Comparison of ENCODE assay signal across 19 cellular contexts in genomic region chr2:178237488-178238143, GRCh38. TPM values are rescaled to one million over a fixed set of nuclear protein-coding genes. Genes with fewer than 3 reads are reported as not detected.
DNase-seq lines count a peak whose midpoint lies in the region; ATAC-seq and TF ChIP-seq lines count a peak whose summit lies in the region.
"Had no signal": no experiment of that assay in that cellular context is flagged by ENCODE, and none has a peak within 500 bp of the region (broad histone marks: within the 10 kb centered on the region; RNA-seq: fewer than 3 reads in every experiment).

No MANE protein-coding gene starts in this region.

- no peak for TF ChIP-seq POLR2A in breast epithelium (IDR thresholded peaks at IDR 0.05)

- H3K36me3 ChIP-seq in breast epithelium: no peaks in the 10 kb centered on the region
- H3K36me3 ChIP-seq: SJCRH30 had no signal

- H3K36me3 Mint-ChIP-seq in MCF 10A (ENCODE audit: insufficient read depth, unreplicated experiment) (peaks cover 10% of the 10 kb centered on the region), natural killer cell (no peaks in the 10 kb centered on the region)
- no peaks in the 10 kb centered on the region for H3K36me3 Mint-ChIP-seq in stimulated activated memory B cell treated with anti-CD40 and anti-IgM and Interleukin-4, amounts not matched to agents 10 μg/mL and 1 μg/mL and 100 μg/mL, for 72 hours

- peak; percentile 21 for ATAC-seq in stimulated activated memory B cell treated with anti-CD40 and anti-IgM and Interleukin-4, amounts not matched to agents 10 μg/mL and 1 μg/mL and 100 μg/mL, for 72 hours
- ATAC-seq in natural killer cell (no peak), HG03175 (IDR thresholded peaks at IDR 0.05; ENCODE audit: unreplicated experiment) (no peak)
- ATAC-seq: GM23338, Panc1 had no signal

- intact Hi-C loops in MCF 10A (cut with micrococcal nuclease) (no loop called here), breast epithelium (cut with DNase I; ENCODE audit: low total_unique reads) (no loop called here), natural killer cell (cut with micrococcal nuclease) (no loop called here)

- H3K27ac Mint-ChIP-seq in MCF 10A (ENCODE audit: low read depth, unreplicated experiment): peak overlapping the region; percentile 85
- H3K27ac Mint-ChIP-seq in stimulated activated memory B cell treated with anti-CD40 and anti-IgM and Interleukin-4, amounts not matched to agents 10 μg/mL and 1 μg/mL and 100 μg/mL, for 72 hours: no peak overlapping the region
- no peak overlapping the region for H3K27ac Mint-ChIP-seq in natural killer cell
- H3K27ac Mint-ChIP-seq: GM23338 had no signal

- TF ChIP-seq CTCF in MCF 10A (IDR thresholded peaks at IDR 0.05; ENCODE audit: unreplicated experiment) (no peak), breast epithelium (IDR thresholded peaks at IDR 0.05) (no peak), epithelial cell of esophagus (IDR thresholded peaks at IDR 0.05; ENCODE audit: insufficient read depth, low read depth, low read length, missing control alignments) (no peak), natural killer cell (IDR thresholded peaks at IDR 0.05) (no peak)

- no peak overlapping the region for H3K27ac ChIP-seq in breast epithelium
- H3K27ac ChIP-seq: 22Rv1, SJCRH30 had no signal

- H3K9me3 Mint-ChIP-seq in MCF 10A (ENCODE audit: unreplicated experiment) (no peaks in the 10 kb centered on the region), natural killer cell (no peaks in the 10 kb centered on the region)
- no peaks in the 10 kb centered on the region for H3K9me3 Mint-ChIP-seq in stimulated activated memory B cell treated with anti-CD40 and anti-IgM and Interleukin-4, amounts not matched to agents 10 μg/mL and 1 μg/mL and 100 μg/mL, for 72 hours
- H3K9me3 Mint-ChIP-seq: GM23338 had no signal

- H3K27me3 Mint-ChIP-seq in MCF 10A (ENCODE audit: insufficient read depth, unreplicated experiment) (no peaks in the 10 kb centered on the region), natural killer cell (ENCODE audit: low read depth in 2 of 2) (peaks cover 0 to 7% of the 10 kb centered on the region in 2 donors)
- peaks cover 18% of the 10 kb centered on the region for H3K27me3 Mint-ChIP-seq in stimulated activated memory B cell treated with anti-CD40 and anti-IgM and Interleukin-4, amounts not matched to agents 10 μg/mL and 1 μg/mL and 100 μg/mL, for 72 hours

- H3K4me3 Mint-ChIP-seq in MCF 10A (ENCODE audit: unreplicated experiment) (no peak overlapping the region), natural killer cell (no peak overlapping the region)
- H3K4me3 Mint-ChIP-seq in stimulated activated memory B cell treated with anti-CD40 and anti-IgM and Interleukin-4, amounts not matched to agents 10 μg/mL and 1 μg/mL and 100 μg/mL, for 72 hours: no peak overlapping the region
- H3K4me3 Mint-ChIP-seq: GM23338 had no signal

- POLR2A ChIA-PET in MCF 10A (lab: Yijun Ruan, JAX): interaction anchor here (0.8 to 1.6 kb wide), 3 partner anchors 43 to 61 kb away, joined by 4 to 6 read pairs (median 4); partner anchors contain the start of gene OSBPL6

- no peak for DNase-seq in MCF 10A (ENCODE audit: unreplicated experiment)
- DNase-seq in breast epithelium (ENCODE audit: low spot score in 2 of 2): no peak
- peak; percentile 18 for DNase-seq in RKO (ENCODE audit: low spot score)
- peak; percentile 20 for DNase-seq in epithelial cell of esophagus (ENCODE audit: low read depth)
- DNase-seq in natural killer cell: no peak
- no peak for DNase-seq in NCI-H1436 treated with DMSO at 0.1 percent for 48 hours (lab: John Stamatoyannopoulos, UW)
- DNase-seq: C1 segment of cervical spinal cord, DMS153, KG1, MM.1S, NCI-H1105, NCI-H187 treated with DMSO at 0.1 percent for 48 hours, NCI-H82, SJCRH30 had no signal

- no peaks in the 10 kb centered on the region for H3K9me3 ChIP-seq in breast epithelium
- H3K9me3 ChIP-seq: SJCRH30 had no signal

- H3K4me3 ChIP-seq in breast epithelium (no peak overlapping the region), epithelial cell of esophagus (ENCODE audit: low read length) (no peak overlapping the region)
- H3K4me3 ChIP-seq: GM23338, SJCRH30 had no signal

- H3K27me3 ChIP-seq in breast epithelium: no peaks in the 10 kb centered on the region
- H3K27me3 ChIP-seq: SJCRH30 had no signal

- H3K4me1 Mint-ChIP-seq in MCF 10A (ENCODE audit: insufficient read depth, unreplicated experiment) (peaks cover 52% of the 10 kb centered on the region), natural killer cell (no peaks in the 10 kb centered on the region)
- H3K4me1 Mint-ChIP-seq in stimulated activated memory B cell treated with anti-CD40 and anti-IgM and Interleukin-4, amounts not matched to agents 10 μg/mL and 1 μg/mL and 100 μg/mL, for 72 hours: no peaks in the 10 kb centered on the region

- BruUV-seq in MCF 10A (replicated peaks; lab: Mats Ljungman, UMichigan): no TSS peak

- CTCF ChIA-PET in MCF 10A (lab: Yijun Ruan, JAX): interaction anchor here (0.5 to 0.8 kb wide), 3 partner anchors 31 to 187 kb away, joined by 3 to 4 read pairs (median 3); no protein-coding TSS in a partner anchor

- no peaks in the 10 kb centered on the region for H3K4me1 ChIP-seq in breast epithelium

RNA-seq across cellular contexts. Expression of gene OSBPL6, which starts 43.3 kb away (rescaled TPM):
- total RNA-seq in MCF 10A (2022) (26.2 and 43.1 TPM in 2 replicates), breast epithelium (1 to 10 TPM; 1.3 to 4.8 (median 1.8) TPM), natural killer cell (not detected)

Comparison
In these comparisons a context has a peak if more than half of its experiments do, and no peak if none do; other contexts are left out.
1. DNase-seq: peak in RKO (single experiment) and epithelial cell of esophagus (single experiment); none in MCF 10A (single experiment), breast epithelium (0 of 2), natural killer cell (single experiment) and NCI-H1436 treated with DMSO at 0.1 percent for 48 hours (single experiment).